In the genomic region with DNA sequence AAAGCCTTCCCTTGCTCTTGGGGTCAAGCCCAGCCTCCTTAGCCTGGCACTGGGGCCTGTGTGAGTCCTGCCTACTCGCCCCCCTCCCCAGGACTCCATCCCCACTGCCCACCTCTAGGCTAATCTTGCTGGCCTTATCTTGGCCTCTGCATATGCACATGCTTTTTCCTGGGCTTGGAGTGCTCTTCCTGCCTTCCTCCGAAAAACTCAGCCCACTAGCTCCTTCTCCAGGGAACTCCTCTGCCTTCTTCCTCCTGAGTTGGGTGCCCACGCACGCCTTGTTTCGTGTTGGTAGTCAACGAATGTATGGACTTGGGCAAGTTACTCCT, we compare ENCODE assay signal across 10 cellular contexts. TPM values are rescaled to one million over a fixed set of nuclear protein-coding genes. Genes with fewer than 3 reads are reported as not detected.
DNase-seq lines count a peak whose midpoint lies in the region; ATAC-seq, FAIRE-seq and TF ChIP-seq lines count a peak whose summit lies in the region.
"Had no signal": no experiment of that assay in that cellular context is flagged by ENCODE, and none has a peak within 500 bp of the region (broad histone marks: within the 10 kb centered on the region; RNA-seq: fewer than 3 reads in every experiment).

No MANE protein-coding gene starts in this region.

- peaks cover 10% of the 10 kb centered on the region for H3F3A ChIP-seq in SK-N-SH (replicated peaks; ENCODE audit: insufficient read depth)

- H3K4me3 ChIP-seq in SK-N-SH (ENCODE audit: low read depth in 2 of 2, low read length in 1 of 2) (no peak overlapping the region), astrocyte (ENCODE audit: insufficient read depth, low read depth, low read length) (no peak overlapping the region), lower lobe of right lung (peak overlapping the region; percentile 9), tibial nerve (no peak overlapping the region)

- intact Hi-C loops in lower lobe of right lung (cut with DNase I): no loop called here

- H3K36me3 ChIP-seq in SK-N-SH (replicated peaks in 1 of 2; ENCODE audit: control insufficient read depth in 1 of 2, insufficient read depth in 2 of 2, low read length in 1 of 2) (no peaks in the 10 kb centered on the region), astrocyte (ENCODE audit: insufficient read depth, low read length) (no peaks in the 10 kb centered on the region), lower lobe of right lung (no peaks in the 10 kb centered on the region), tibial nerve (no peaks in the 10 kb centered on the region)

- H4K20me1 ChIP-seq in SK-N-SH (ENCODE audit: insufficient read depth): no peaks in the 10 kb centered on the region
- H4K20me1 ChIP-seq in astrocyte (ENCODE audit: insufficient read depth, low read length): no peaks in the 10 kb centered on the region

- no peak for TF ChIP-seq RAD21 in SK-N-SH (IDR thresholded peaks at IDR 0.05; ENCODE audit: low read length)

- peaks cover 9% of the 10 kb centered on the region for H3K79me2 ChIP-seq in SK-N-SH (ENCODE audit: insufficient read depth)
- H3K79me2 ChIP-seq in astrocyte (ENCODE audit: insufficient read depth, low read length): no peaks in the 10 kb centered on the region

- H3K9ac ChIP-seq in SK-N-SH: no peak overlapping the region
- H3K9ac ChIP-seq in astrocyte (ENCODE audit: low read length): no peak overlapping the region

- no peak overlapping the region for H3K27ac Mint-ChIP-seq in astrocyte (ENCODE audit: unreplicated experiment)
- H3K27ac Mint-ChIP-seq: stimulated activated naive CD8-positive, alpha-beta T cell treated with anti-CD3 and anti-CD28 coated beads, Interleukin-15, Interleukin-2, amounts not matched to agents 100 ng/mL and 50 ng/mL, for 24 hours had no signal

- no peak for DNase-seq in SK-N-SH
- DNase-seq in astrocyte (ENCODE audit: low read depth): no peak
- DNase-seq in lower lobe of right lung: no peak
- DNase-seq in tibial nerve (ENCODE audit: low spot score in 2 of 2): no peak
- no peak for DNase-seq in NCI-H446 (lab: John Stamatoyannopoulos, UW)
- DNase-seq in foreskin melanocyte: no peak
- DNase-seq: SIG-M5 had no signal

- H3K27me3 Mint-ChIP-seq in astrocyte (ENCODE audit: low read depth, unreplicated experiment): peaks cover 31% of the 10 kb centered on the region

- H3K4me2 ChIP-seq in SK-N-SH (peak overlapping the region; percentile 49), astrocyte (ENCODE audit: low read length) (peak overlapping the region; percentile 79)

- H3K27me3 ChIP-seq in SK-N-SH (ENCODE audit: insufficient read depth): no peaks in the 10 kb centered on the region
- peaks cover 10% of the 10 kb centered on the region for H3K27me3 ChIP-seq in astrocyte (ENCODE audit: insufficient read depth, low read length)
- H3K27me3 ChIP-seq in lower lobe of right lung (ENCODE audit: low read depth): peaks cover 6% of the 10 kb centered on the region
- H3K27me3 ChIP-seq in tibial nerve: peaks cover 0 to 15% of the 10 kb centered on the region in 2 donors

- no peak overlapping the region for H3K4me3 Mint-ChIP-seq in astrocyte (ENCODE audit: unreplicated experiment)
- H3K4me3 Mint-ChIP-seq: stimulated activated naive CD8-positive, alpha-beta T cell treated with anti-CD3 and anti-CD28 coated beads, Interleukin-15, Interleukin-2, amounts not matched to agents 100 ng/mL and 50 ng/mL, for 24 hours had no signal

- H3K9me2 ChIP-seq in SK-N-SH: no peaks in the 10 kb centered on the region

- no peaks in the 10 kb centered on the region for H3K9me3 Mint-ChIP-seq in astrocyte (ENCODE audit: unreplicated experiment)
- H3K9me3 Mint-ChIP-seq: stimulated activated naive CD8-positive, alpha-beta T cell treated with anti-CD3 and anti-CD28 coated beads, Interleukin-15, Interleukin-2, amounts not matched to agents 100 ng/mL and 50 ng/mL, for 24 hours had no signal

- CTCF ChIA-PET in SK-N-SH (lab: Yijun Ruan, JAX): interaction anchor here (0.6 to 16.4 kb wide), 26 partner anchors 10 to 695 kb away, joined by 3 to 318 read pairs (median 4); no protein-coding TSS in a partner anchor

- 93% methylated on average over 6 of the region's 6 CpGs for WGBS in SK-N-SH (ENCODE audit: low lambda C conversion rate)
- WGBS in tibial nerve, 2 donors: 62 to 79% methylated on average over 6 of the region's 6 CpGs

- TF ChIP-seq CTCF in SK-N-SH (IDR thresholded peaks at IDR 0.05) (no peak), astrocyte (IDR thresholded peaks at IDR 0.05; ENCODE audit: insufficient read depth, low read depth, low read length) (no peak), lower lobe of right lung (IDR thresholded peaks at IDR 0.05) (no peak), tibial nerve (IDR thresholded peaks at IDR 0.05) (no peak)

- TF ChIP-seq EP300 in SK-N-SH (IDR thresholded peaks at IDR 0.05; ENCODE audit: borderline replicate concordance in 1 of 2, low read depth in 1 of 2, low read length in 1 of 2) (no peak), tibial nerve (IDR thresholded peaks at IDR 0.05) (no peak)

- peak overlapping the region in 1 of 2 experiments; percentile 72; a peak in 1 of 4 replicates for H3K27ac ChIP-seq in SK-N-SH (ENCODE audit: low read depth in 2 of 2, low read length in 1 of 2)
- no peak overlapping the region for H3K27ac ChIP-seq in astrocyte (ENCODE audit: low read depth, low read length)
- H3K27ac ChIP-seq in lower lobe of right lung: peak overlapping the region; percentile 89
- H3K27ac ChIP-seq in tibial nerve: peak overlapping the region in 3 of 4 donors; percentile 22 to 74 (median 66)

- H3K4me1 ChIP-seq in SK-N-SH (ENCODE audit: control insufficient read depth in 1 of 2, insufficient read depth in 2 of 2, low read depth in 1 of 2, low read length in 1 of 2) (peaks cover 5 to 49% of the 10 kb centered on the region in 2 experiments; a peak in 2 of 4 replicates), astrocyte (ENCODE audit: insufficient read depth, low read length) (peaks cover 15% of the 10 kb centered on the region), lower lobe of right lung (peaks cover 21% of the 10 kb centered on the region), tibial nerve (peaks cover 0 to 52% (median 17%) of the 10 kb centered on the region in 4 donors)

- H2AFZ ChIP-seq in SK-N-SH (ENCODE audit: low read depth): peak overlapping the region; percentile 56; the same call in 1 of the 2 replicates
- H2AFZ ChIP-seq in astrocyte (ENCODE audit: low read depth, low read length): peak overlapping the region; percentile 82

- TF ChIP-seq POLR2A in tibial nerve (IDR thresholded peaks at IDR 0.05): no peak

- peaks cover 10% of the 10 kb centered on the region for H3K4me1 Mint-ChIP-seq in astrocyte (ENCODE audit: low read depth, unreplicated experiment)

- H3K9me3 ChIP-seq in SK-N-SH (no peaks in the 10 kb centered on the region), astrocyte (ENCODE audit: insufficient read depth, low read depth, low read length) (no peaks in the 10 kb centered on the region), lower lobe of right lung (no peaks in the 10 kb centered on the region), tibial nerve (no peaks in the 10 kb centered on the region)

- H3K36me3 Mint-ChIP-seq in astrocyte (ENCODE audit: low read depth, unreplicated experiment): peaks cover 1% of the 10 kb centered on the region

- POLR2A ChIA-PET in SK-N-SH (lab: Yijun Ruan, JAX): interaction anchor here (0.6 kb wide), 1 partner anchor 151 kb away, joined by 3 read pairs; no protein-coding TSS in a partner anchor

- no peak for FAIRE-seq in astrocyte (lab: Jason Lieb, UNC)

- ATAC-seq in SK-N-SH treated with all-trans-retinoic acid at 6 μM for 48 hours (no peak), lower lobe of right lung (no peak), HG02852 (IDR thresholded peaks at IDR 0.05; ENCODE audit: unreplicated experiment) (no peak)

TF ChIP-seq in SK-N-SH, 30 proteins besides CTCF, POLR2A, EP300 and RAD21 (continues in another document):
- TF ChIP-seq SMC3 (IDR thresholded peaks at IDR 0.05; ENCODE audit: low read depth, low read length): no peak
- TF ChIP-seq NRF1 (IDR thresholded peaks at IDR 0.05; ENCODE audit: low read depth, low read length): no peak
- TF ChIP-seq, protein P1, sequence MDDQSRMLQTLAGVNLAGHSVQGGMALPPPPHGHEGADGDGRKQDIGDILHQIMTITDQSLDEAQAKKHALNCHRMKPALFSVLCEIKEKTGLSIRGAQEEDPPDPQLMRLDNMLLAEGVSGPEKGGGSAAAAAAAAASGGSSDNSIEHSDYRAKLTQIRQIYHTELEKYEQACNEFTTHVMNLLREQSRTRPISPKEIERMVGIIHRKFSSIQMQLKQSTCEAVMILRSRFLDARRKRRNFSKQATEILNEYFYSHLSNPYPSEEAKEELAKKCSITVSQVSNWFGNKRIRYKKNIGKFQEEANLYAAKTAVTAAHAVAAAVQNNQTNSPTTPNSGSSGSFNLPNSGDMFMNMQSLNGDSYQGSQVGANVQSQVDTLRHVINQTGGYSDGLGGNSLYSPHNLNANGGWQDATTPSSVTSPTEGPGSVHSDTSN (IDR thresholded peaks at IDR 0.05): no peak
- TF ChIP-seq TAF1 (IDR thresholded peaks at IDR 0.05; ENCODE audit: borderline replicate concordance, low read depth, low read length): no peak; the same call in 1 of the 2 replicates

RNA-seq across cellular contexts. Expression of a gene that starts 16.5 kb away (rescaled TPM):
- 37.8 and 57.8 TPM in 2 replicates for polyA plus RNA-seq in SK-N-SH (2012; rRNA removed)
- 28.9 and 45.2 TPM in 2 replicates for polyA plus RNA-seq in SK-N-SH (2012; cell fraction: cytosol; rRNA removed)
- polyA plus RNA-seq in SK-N-SH (2012; cell fraction: nucleus; rRNA removed): 179 and 233 TPM in 2 replicates
- total RNA-seq in astrocyte: 0.50 and 0.53 TPM in 2 replicates
- total RNA-seq in lower lobe of right lung: 83.3 TPM
- total RNA-seq in tibial nerve: 10 to 100 TPM; 23.2 to 42.0 (median 26.5) TPM

RNA-seq across cellular contexts. Expression of a gene that starts 36.0 kb away (rescaled TPM):
- 0.02 and 0.05 TPM in 2 replicates for polyA plus RNA-seq in SK-N-SH (2012; rRNA removed)
- polyA plus RNA-seq in SK-N-SH (2012; cell fraction: cytosol; rRNA removed): 0.05 and 0.19 TPM in 2 replicates
- 0.45 and 0.75 TPM in 2 replicates for polyA plus RNA-seq in SK-N-SH (2012; cell fraction: nucleus; rRNA removed)
- total RNA-seq in astrocyte: 0.14 TPM in 1 of 2 replicates, not detected in the other
- total RNA-seq in lower lobe of right lung: 22.3 TPM
- not detected for total RNA-seq in tibial nerve

Comparison
In these comparisons a context has a peak if more than half of its experiments do, and no peak if none do; other contexts are left out.
1. RNA of a gene that starts 16.5 kb away (total RNA-seq): 83.3 TPM in lower lobe of right lung (single experiment) and 23.2 to 42.0 TPM in tibial nerve; 0.50 to 0.53 TPM in astrocyte; every median in the first group is over 10 times any median in the second.
2. RNA of a gene that starts 36.0 kb away (total RNA-seq): 22.3 TPM in lower lobe of right lung (single experiment); 0.14 TPM in astrocyte and not detected in tibial nerve; every median in the first group is over 10 times any median in the second.